Comparison of ENCODE assay signal across 20 cellular contexts in genomic region chr20:20741067-20742045, GRCh38. TPM values are rescaled to one million over a fixed set of nuclear protein-coding genes. Genes with fewer than 3 reads are reported as not detected.
DNase-seq lines count a peak whose midpoint lies in the region; ATAC-seq, FAIRE-seq and TF ChIP-seq lines count a peak whose summit lies in the region.
"Had no signal": no experiment of that assay in that cellular context is flagged by ENCODE, and none has a peak within 500 bp of the region (broad histone marks: within the 10 kb centered on the region; RNA-seq: fewer than 3 reads in every experiment).

No MANE protein-coding gene starts in this region.

- TF ChIP-seq RAD21 in liver (IDR thresholded peaks at IDR 0.05) (no peak), HepG2 (CRISPR knock-in tag; IDR thresholded peaks at IDR 0.05) (no peak)

- no peaks in the 10 kb centered on the region for H3K27me3 ChIP-seq in liver (ENCODE audit: control insufficient read depth in 4 of 4, insufficient read depth in 4 of 4, low read length in 3 of 4)
- peaks cover 0 to 11% of the 10 kb centered on the region in 2 experiments; a peak in 1 of 5 replicates for H3K27me3 ChIP-seq in HepG2 (ENCODE audit: control insufficient read depth in 1 of 2, insufficient read depth in 2 of 2, low read length in 2 of 2)
- no peaks in the 10 kb centered on the region for H3K27me3 ChIP-seq in lung (ENCODE audit: control insufficient read depth, insufficient read depth)
- H3K27me3 ChIP-seq in esophagus squamous epithelium: peaks cover 0 to 17% (median 0%) of the 10 kb centered on the region in 4 donors
- H3K27me3 ChIP-seq: adrenal gland, MG63 had no signal

- intact Hi-C loops in HepG2 (cut with micrococcal nuclease; ENCODE audit: unreplicated experiment) (no loop called here), esophagus squamous epithelium (cut with DNase I) (no loop called here)

- DNase-seq in HepG2 (ENCODE audit: low spot score): no peak
- peak; percentile 77 for DNase-seq in NCI-H510A treated with DMSO at 0.1 percent for 48 hours (lab: John Stamatoyannopoulos, UW)
- peak; percentile 46 for DNase-seq in lung (ENCODE audit: low spot score)
- DNase-seq in activated naive CD4-positive, alpha-beta T cell treated with anti-CD3 and anti-CD28 coated beads, Interleukin-2, amount 10 ng/mL, durations not matched to agents 7 days and 5 days: no peak
- no peak for DNase-seq in NCI-H526 treated with DMSO at 0.1 percent for 48 hours (lab: John Stamatoyannopoulos, UW)
- no peak for DNase-seq in esophagus squamous epithelium (lab: John Stamatoyannopoulos, UW)
- DNase-seq in HEK293T (ENCODE audit: extremely low spot score): no peak
- DNase-seq: adrenal gland; CD4-positive, alpha-beta memory T cell; effector CD8-positive, alpha-beta T cell; MG63; naive B cell; NCI-H2171; stimulated activated CD4-positive, alpha-beta T cell treated with anti-CD3 and anti-CD28 coated beads, Interleukin-12 subunit alpha, Interleukin-12 subunit beta, amount 100 ng/mL, for 4 hours had no signal

- TF ChIP-seq POLR2A in HepG2 (IDR thresholded peaks at IDR 0.05; ENCODE audit: insufficient read depth in 1 of 2, low read depth in 2 of 2, low read length in 2 of 2): no peak
- no peak for TF ChIP-seq POLR2A in esophagus squamous epithelium (IDR thresholded peaks at IDR 0.05)

- POLR2A ChIA-PET in HepG2 (lab: Yijun Ruan, JAX) (no interaction called here), HEK293T (lab: Yijun Ruan, JAX) (interaction anchor here (1.1 kb wide), 1 partner anchor 29 kb away, joined by 5 read pairs; the partner anchor contains the start of gene RALGAPA2)

- WGBS in liver: 68% methylated on average over 10 of the region's 10 CpGs
- WGBS in HepG2 (ENCODE audit: low lambda C conversion rate): 55% methylated on average over 10 of the region's 10 CpGs
- WGBS in lung, 2 donors: 57 to 60% methylated on average over 10 of the region's 10 CpGs
- WGBS in esophagus squamous epithelium, 2 donors: 37 to 55% methylated on average over 10 of the region's 10 CpGs

- TF ChIP-seq CTCF in liver (IDR thresholded peaks at IDR 0.05; ENCODE audit: low read depth, low read length, missing input control) (no peak), HepG2 (CRISPR knock-in tag; IDR thresholded peaks at IDR 0.05) (no peak), lung (IDR thresholded peaks at IDR 0.05; ENCODE audit: control extremely low read depth, extremely low read depth) (no peak), esophagus squamous epithelium (IDR thresholded peaks at IDR 0.05) (no peak)

- BruUV-seq in HepG2 (replicated peaks; lab: Mats Ljungman, UMichigan): no TSS peak

- FAIRE-seq in HepG2 (lab: Jason Lieb, UNC): no peak

- in situ Hi-C loops in HepG2 (cut with HindIII; ENCODE audit: extremely low pct_ligation_motif_present, low pct_unique_long_range_greater_than_20kb): no loop called here

- no peak overlapping the region for H3K4me2 ChIP-seq in HepG2 (ENCODE audit: low read depth, low read length)

- no peak overlapping the region for H2AFZ ChIP-seq in HepG2 (ENCODE audit: low read length)

- H3K9ac ChIP-seq in liver (ENCODE audit: low read depth in 1 of 2, low read length in 2 of 2) (no peak overlapping the region), HepG2 (ENCODE audit: insufficient read depth, low read depth, low read length) (no peak overlapping the region)

- H3K4me1 ChIP-seq in liver (ENCODE audit: control insufficient read depth in 4 of 4, insufficient read depth in 4 of 4, low read length in 3 of 4) (peaks cover 15 to 39% (median 32%) of the 10 kb centered on the region in 4 donors), HepG2 (ENCODE audit: insufficient read depth, low read length) (peaks cover 30% of the 10 kb centered on the region), lung (ENCODE audit: control insufficient read depth in 2 of 2, insufficient read depth in 2 of 2, low read length in 2 of 2) (peaks cover 5 to 27% of the 10 kb centered on the region in 2 donors), esophagus squamous epithelium (peaks cover 18 to 41% (median 33%) of the 10 kb centered on the region in 3 donors)
- H3K4me1 ChIP-seq: adrenal gland had no signal

- no peak overlapping the region for H3K4me3 ChIP-seq in liver (ENCODE audit: low read depth in 1 of 3, low read length in 3 of 3)
- H3K4me3 ChIP-seq in HepG2 (replicated peaks in 1 of 3; ENCODE audit: insufficient read depth in 1 of 3, low read depth in 2 of 3, low read length in 3 of 3): no peak overlapping the region
- H3K4me3 ChIP-seq in lung: no peak overlapping the region
- no peak overlapping the region for H3K4me3 ChIP-seq in esophagus squamous epithelium
- H3K4me3 ChIP-seq: adrenal gland, MG63 had no signal

- ATAC-seq in HepG2 (no peak), lung (ENCODE audit: insufficient read depth, low FRiP score) (no peak)
- ATAC-seq: Right ventricle myocardium inferior; stimulated activated effector memory CD8-positive, alpha-beta T cell treated with anti-CD3 and anti-CD28 coated beads, Interleukin-12 subunit alpha, Interleukin-12 subunit beta, amount 100 ng/mL, for 72 hours; WTC11 had no signal

- no peaks in the 10 kb centered on the region for H3K79me2 ChIP-seq in HepG2 (ENCODE audit: insufficient read depth, low read length)

- CTCF ChIA-PET in HepG2 (lab: Yijun Ruan, JAX; ENCODE audit: low intra/inter-chr PET ratio, low total read pairs) (no interaction called here), HEK293T (lab: Yijun Ruan, JAX) (no interaction called here)
- CTCF ChIA-PET in activated naive CD4-positive, alpha-beta T cell treated with anti-CD3 and anti-CD28 coated beads, Interleukin-2, amount 10 ng/mL, durations not matched to agents 7 days and 5 days (lab: Charles Lee): interaction anchor here (0.6 kb wide), 1 partner anchor 11 kb away, joined by 4 read pairs; no protein-coding TSS in a partner anchor

- H3K27ac ChIP-seq in liver (ENCODE audit: low read depth in 1 of 2, low read length in 2 of 2) (peak overlapping the region; percentile 45 to 64), HepG2 (ENCODE audit: extremely low read length, insufficient read depth, low read length) (no peak overlapping the region), lung (ENCODE audit: low read depth in 1 of 2, low read length in 1 of 2) (peak overlapping the region in 1 of 2 donors; percentile 73), esophagus squamous epithelium (peak overlapping the region in 2 of 4 donors; percentile 22 to 23)
- H3K27ac ChIP-seq: adrenal gland had no signal

- H3K9me3 ChIP-seq in liver (ENCODE audit: control insufficient read depth in 4 of 4, low read length in 3 of 4) (no peaks in the 10 kb centered on the region), HepG2 (ENCODE audit: low read length) (no peaks in the 10 kb centered on the region), lung (ENCODE audit: control insufficient read depth in 2 of 2, insufficient read depth in 1 of 2, low read length in 1 of 2) (no peaks in the 10 kb centered on the region), esophagus squamous epithelium (no peaks in the 10 kb centered on the region)
- H3K9me3 ChIP-seq: adrenal gland, MG63 had no signal

- no peaks in the 10 kb centered on the region for H3K36me3 ChIP-seq in liver (ENCODE audit: control insufficient read depth in 4 of 4, insufficient read depth in 3 of 4, low read depth in 1 of 4, low read length in 3 of 4)
- no peaks in the 10 kb centered on the region for H3K36me3 ChIP-seq in HepG2 (replicated peaks in 1 of 2; ENCODE audit: control insufficient read depth in 1 of 2, insufficient read depth in 2 of 2, low read length in 2 of 2)
- no peaks in the 10 kb centered on the region for H3K36me3 ChIP-seq in lung (ENCODE audit: control insufficient read depth in 2 of 2, insufficient read depth in 2 of 2, low read length in 2 of 2)
- H3K36me3 ChIP-seq in esophagus squamous epithelium: no peaks in the 10 kb centered on the region
- H3K36me3 ChIP-seq: adrenal gland, MG63 had no signal

- H3K27ac Mint-ChIP-seq in activated naive CD4-positive, alpha-beta T cell treated with anti-CD3 and anti-CD28 coated beads, Interleukin-2, amount 10 ng/mL, durations not matched to agents 7 days and 5 days: no peak overlapping the region
- H3K27ac Mint-ChIP-seq: activated T-helper 2 cell treated with anti-CD3 and anti-CD28 coated beads, Interferon-gamma antibody, Interleukin-2, Interleukin-4, amounts not matched to agents 10 μg/mL and 5 μg/mL and 100 μg/mL, durations not matched to agents 14 hours and 24 hours and 36 hours; CD4-positive, alpha-beta memory T cell; naive B cell; progenitor cell of endocrine pancreas; stimulated activated effector memory CD8-positive, alpha-beta T cell treated with anti-CD3 and anti-CD28 coated beads, Interleukin-12 subunit alpha, Interleukin-12 subunit beta, amount 100 ng/mL, for 72 hours; WTC11 had no signal

- peaks cover 28% of the 10 kb centered on the region for H3K27me3 Mint-ChIP-seq in activated naive CD4-positive, alpha-beta T cell treated with anti-CD3 and anti-CD28 coated beads, Interleukin-2, amount 10 ng/mL, durations not matched to agents 7 days and 5 days

- H3K9me3 Mint-ChIP-seq in activated naive CD4-positive, alpha-beta T cell treated with anti-CD3 and anti-CD28 coated beads, Interleukin-2, amount 10 ng/mL, durations not matched to agents 7 days and 5 days: no peaks in the 10 kb centered on the region
- H3K9me3 Mint-ChIP-seq: activated T-helper 2 cell treated with anti-CD3 and anti-CD28 coated beads, Interferon-gamma antibody, Interleukin-2, Interleukin-4, amounts not matched to agents 10 μg/mL and 5 μg/mL and 100 μg/mL, durations not matched to agents 14 hours and 24 hours and 36 hours; CD4-positive, alpha-beta memory T cell; naive B cell; stimulated activated effector memory CD8-positive, alpha-beta T cell treated with anti-CD3 and anti-CD28 coated beads, Interleukin-12 subunit alpha, Interleukin-12 subunit beta, amount 100 ng/mL, for 72 hours had no signal

- TF ChIP-seq EP300 in HepG2 (IDR thresholded peaks at IDR 0.05; ENCODE audit: low read depth in 2 of 2, low read length in 2 of 2): no peak
- no peak for TF ChIP-seq EP300 in HepG2 (CRISPR knock-in tag; IDR thresholded peaks at IDR 0.05; ENCODE audit: borderline replicate concordance)

- no peaks in the 10 kb centered on the region for H3K36me3 Mint-ChIP-seq in activated naive CD4-positive, alpha-beta T cell treated with anti-CD3 and anti-CD28 coated beads, Interleukin-2, amount 10 ng/mL, durations not matched to agents 7 days and 5 days
- H3K36me3 Mint-ChIP-seq: CD4-positive, alpha-beta memory T cell; naive B cell; stimulated activated effector memory CD8-positive, alpha-beta T cell treated with anti-CD3 and anti-CD28 coated beads, Interleukin-12 subunit alpha, Interleukin-12 subunit beta, amount 100 ng/mL, for 72 hours; WTC11 had no signal

- H3K4me1 Mint-ChIP-seq in activated naive CD4-positive, alpha-beta T cell treated with anti-CD3 and anti-CD28 coated beads, Interleukin-2, amount 10 ng/mL, durations not matched to agents 7 days and 5 days: peaks cover 3% of the 10 kb centered on the region
- H3K4me1 Mint-ChIP-seq: CD4-positive, alpha-beta memory T cell; stimulated activated effector memory CD8-positive, alpha-beta T cell treated with anti-CD3 and anti-CD28 coated beads, Interleukin-12 subunit alpha, Interleukin-12 subunit beta, amount 100 ng/mL, for 72 hours had no signal

- H4K20me1 ChIP-seq in HepG2 (ENCODE audit: insufficient read depth, low read length): no peaks in the 10 kb centered on the region

- H3K4me3 Mint-ChIP-seq in activated naive CD4-positive, alpha-beta T cell treated with anti-CD3 and anti-CD28 coated beads, Interleukin-2, amount 10 ng/mL, durations not matched to agents 7 days and 5 days: no peak overlapping the region
- H3K4me3 Mint-ChIP-seq: CD4-positive, alpha-beta memory T cell; naive B cell; stimulated activated effector memory CD8-positive, alpha-beta T cell treated with anti-CD3 and anti-CD28 coated beads, Interleukin-12 subunit alpha, Interleukin-12 subunit beta, amount 100 ng/mL, for 72 hours; WTC11 had no signal

RNA-seq across cellular contexts. Expression of gene RALGAPA2, which starts 28.9 kb away (rescaled TPM):
- total RNA-seq in liver: 10 to 100 TPM; 14.8 to 89.9 TPM
- polyA plus RNA-seq in liver: 10 to 100 TPM; 20.2 to 29.9 TPM
- total RNA-seq in HepG2 (2016; rRNA removed; fragmentation: Illumina TruSeq; extraction: Trizol): 17.7 and 18.3 TPM in 2 replicates
- 3.1 and 4.5 TPM in 2 replicates for total RNA-seq in HepG2 (2016; cell fraction: cytosol; rRNA removed; fragmentation: Illumina TruSeq; extraction: Trizol; ENCODE audit: low read depth)
- 16.3 and 18.8 TPM in 2 replicates for total RNA-seq in HepG2 (2016; cell fraction: insoluble cytoplasmic fraction; rRNA removed; fragmentation: Illumina TruSeq; extraction: Trizol)
- total RNA-seq in HepG2 (2016; cell fraction: membrane; rRNA removed; fragmentation: Illumina TruSeq; extraction: Trizol): 6.5 and 7.8 TPM in 2 replicates
- total RNA-seq in HepG2 (2016; cell fraction: nucleus; rRNA removed; fragmentation: Illumina TruSeq; extraction: Trizol): 29.6 and 31.7 TPM in 2 replicates
- 13.8 and 15.7 TPM in 2 replicates for polyA plus RNA-seq in HepG2 (2011; rRNA removed)
- polyA plus RNA-seq in HepG2 (2011; cell fraction: cytosol; rRNA removed): 8.0 and 13.3 TPM in 2 replicates
- 38.4 and 38.5 TPM in 2 replicates for polyA plus RNA-seq in HepG2 (2011; cell fraction: nucleus; rRNA removed)
- polyA plus RNA-seq in HepG2 (2012): 18.4 and 27.5 TPM in 2 replicates
- polyA plus RNA-seq in HepG2 (2016; cell fraction: cytosol; fragmentation: Illumina TruSeq; extraction: Trizol; ENCODE audit: low read depth): 0.49 and 0.67 TPM in 2 replicates
- 8.9 and 11.7 TPM in 2 replicates for polyA plus RNA-seq in HepG2 (2016; cell fraction: insoluble cytoplasmic fraction; fragmentation: Illumina TruSeq; extraction: Trizol; ENCODE audit: low read depth)
- polyA plus RNA-seq in HepG2 (2016; cell fraction: membrane; fragmentation: Illumina TruSeq; extraction: Trizol; ENCODE audit: low read depth): 1.2 and 1.7 TPM in 2 replicates
- 17.2 and 18.1 TPM in 2 replicates for polyA plus RNA-seq in HepG2 (2016; cell fraction: nucleus; fragmentation: Illumina TruSeq; extraction: Trizol; ENCODE audit: insufficient read depth, low read depth)
- polyA minus RNA-seq in HepG2 (2011; rRNA and poly(A)+ RNA removed; ENCODE audit: low replicate concordance): 7.3 and 40.9 TPM in 2 replicates
- 20.8 and 29.0 TPM in 2 replicates for polyA minus RNA-seq in HepG2 (2011; cell fraction: cytosol; rRNA and poly(A)+ RNA removed)
- polyA minus RNA-seq in HepG2 (2011; cell fraction: nucleus; rRNA and poly(A)+ RNA removed): 158 and 172 TPM in 2 replicates
- 10 to 100 TPM; 77.2 to 83.4 TPM for total RNA-seq in lung
- polyA plus RNA-seq in lung: 10 to 100 TPM; 12.1 to 34.0 TPM
- total RNA-seq in esophagus squamous epithelium: 10 to 100 TPM; 13.3 to 29.8 (median 23.6) TPM

Comparison
In these comparisons a context has a peak if more than half of its experiments do, and no peak if none do; other contexts are left out.
1. DNase-seq: peak in NCI-H510A treated with DMSO at 0.1 percent for 48 hours (single experiment) and lung (single experiment); none in HepG2 (single experiment), activated naive CD4-positive, alpha-beta T cell treated with anti-CD3 and anti-CD28 coated beads, Interleukin-2, amount 10 ng/mL, durations not matched to agents 7 days and 5 days (single experiment), NCI-H526 treated with DMSO at 0.1 percent for 48 hours (single experiment), esophagus squamous epithelium (single experiment) and HEK293T (single experiment).